34 cellular contexts compared by ENCODE assay signal in the genomic region with DNA sequence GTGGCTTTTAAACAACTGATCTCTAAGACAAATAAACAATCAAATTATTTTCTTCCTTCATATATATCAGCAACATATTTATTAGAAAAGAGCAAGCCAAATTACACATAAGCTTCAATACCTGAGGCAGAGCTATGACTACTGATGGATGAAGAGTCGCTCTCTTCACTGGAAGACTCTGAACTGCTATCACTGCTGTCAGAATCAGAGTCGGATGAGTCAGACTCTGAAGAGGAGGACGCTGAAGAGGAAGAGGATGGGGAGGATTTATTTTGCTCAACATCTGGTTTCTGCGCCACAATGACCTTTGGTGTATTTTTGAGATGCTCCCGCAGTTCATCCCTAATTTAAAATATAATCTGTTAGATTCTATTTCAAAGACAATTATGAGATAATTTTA.
"Had no signal": no experiment of that assay in that cellular context is flagged by ENCODE, and none has a peak within 500 bp of the region (broad histone marks: within the 10 kb centered on the region; RNA-seq: fewer than 3 reads in every experiment).

No MANE protein-coding gene starts in this region.

- H3K4me3 ChIP-seq: adrenal gland, body of pancreas, breast epithelium had no signal

- H3K27me3 ChIP-seq: adrenal gland, body of pancreas, brain microvascular endothelial cell, breast epithelium had no signal

- H3K27ac Mint-ChIP-seq: activated B cell treated with CpG ODN at 0.5 μM for 24 hours; activated CD4-positive, alpha-beta memory T cell treated with anti-CD3 and anti-CD28 coated beads for 36 hours; activated CD8-positive, alpha-beta T cell treated with anti-CD3 and anti-CD28 coated beads for 36 hours; activated naive CD4-positive, alpha-beta T cell treated with anti-CD3 and anti-CD28 coated beads for 36 hours; activated naive CD4-positive, alpha-beta T cell treated with anti-CD3 and anti-CD28 coated beads, Interleukin-2, amount 50 U/mL, for 72 hours; activated naive CD8-positive, alpha-beta T cell treated with anti-CD3 and anti-CD28 coated beads for 36 hours; activated T-cell treated with anti-CD3 and anti-CD28 coated beads, Interleukin-2, amount 50 U/mL, for 72 hours; activated T-helper 1 cell treated with anti-CD3 and anti-CD28 coated beads, Interleukin-12 subunit alpha, Interleukin-12 subunit beta, Interleukin-2, Interleukin-4 antibody, amounts not matched to agents 30 ng/mL and 10 ng/mL and 1 ng/mL, durations not matched to agents 14 hours and 24 hours and 36 hours; activated T-helper 17 cell treated with anti-CD3 and anti-CD28 coated beads, Interleukin-2, amount 50 U/mL, for 72 hours; T-helper 1 cell treated with Interleukin-12 subunit alpha and Interleukin-12 subunit beta and Interleukin-4 antibody, amounts not matched to agents 30 μg/mL and 1 μg/mL, for 36 hours; T-helper 2 cell treated with Interferon-gamma antibody and Interleukin-4, amounts not matched to agents 5 μg/mL and 100 μg/mL, for 36 hours had no signal

- H3K4me1 ChIP-seq: adrenal gland, breast epithelium had no signal

- H3K9me3 ChIP-seq: adrenal gland, body of pancreas, breast epithelium had no signal

- H3K36me3 ChIP-seq: breast epithelium had no signal

- H3K4me1 Mint-ChIP-seq: activated B cell treated with CpG ODN at 0.5 μM for 24 hours; activated naive CD8-positive, alpha-beta T cell treated with anti-CD3 and anti-CD28 coated beads for 36 hours; activated T-helper 17 cell treated with anti-CD3 and anti-CD28 coated beads, Interleukin-2, amount 50 U/mL, for 72 hours had no signal

- DNase-seq: activated B cell treated with CpG ODN at 0.5 μM for 24 hours; activated CD4-positive, alpha-beta memory T cell treated with anti-CD3 and anti-CD28 coated beads for 36 hours; activated CD4-positive, alpha-beta T cell treated with anti-CD3 and anti-CD28 coated beads for 48 hours; activated CD4-positive, alpha-beta T cell treated with anti-CD3 and anti-CD28 coated beads, Interleukin-2, amount 50 U/mL, for 1 hour; activated CD4-positive, alpha-beta T cell treated with anti-CD3 and anti-CD28 coated beads, Interleukin-2, amount 50 U/mL, for 4 hours; activated CD4-positive, CD25-positive, alpha-beta regulatory T cell treated with anti-CD3 and anti-CD28 coated beads, Interleukin-2, amount 50 U/mL, for 72 hours; activated CD8-positive, alpha-beta memory T cell treated with anti-CD3 and anti-CD28 coated beads, Interleukin-2, amount 50 U/mL, for 4 hours; activated CD8-positive, alpha-beta T cell treated with anti-CD3 and anti-CD28 coated beads for 36 hours; activated effector memory CD4-positive, alpha-beta T cell treated with anti-CD3 and anti-CD28 coated beads, Interleukin-2, amount 50 U/mL, for 16 hours; activated gamma-delta T cell treated with Interleukin-2 at 50 U/mL for 16 hours; activated naive CD4-positive, alpha-beta T cell; activated naive CD4-positive, alpha-beta T cell treated with anti-CD3 and anti-CD28 coated beads for 36 hours; activated naive CD4-positive, alpha-beta T cell treated with anti-CD3 and anti-CD28 coated beads, Interleukin-2, amount 50 U/mL, for 16 hours; activated naive CD8-positive, alpha-beta T cell treated with anti-CD3 and anti-CD28 coated beads for 36 hours; activated T-cell treated with anti-CD3 and anti-CD28 coated beads for 4 hours; activated T-cell treated with anti-CD3 and anti-CD28 coated beads, Interleukin-2, amount 50 U/mL, for 1 hour; activated T-cell treated with anti-CD3 and anti-CD28 coated beads, Interleukin-2, amount 50 U/mL, for 4 hours; activated T-cell treated with anti-CD3 and anti-CD28 coated beads, Interleukin-2, amount 50 U/mL, for 72 hours; adrenal gland; amniotic stem cell; aorta; body of pancreas; brain microvascular endothelial cell; central memory CD4-positive, alpha-beta T cell; T-helper 1 cell; T-helper 2 cell; T-helper 9 cell had no signal

- H3K9me3 Mint-ChIP-seq: activated B cell treated with CpG ODN at 0.5 μM for 24 hours; activated CD4-positive, alpha-beta memory T cell treated with anti-CD3 and anti-CD28 coated beads for 36 hours; activated CD8-positive, alpha-beta T cell treated with anti-CD3 and anti-CD28 coated beads for 36 hours; activated naive CD4-positive, alpha-beta T cell treated with anti-CD3 and anti-CD28 coated beads for 36 hours; activated naive CD4-positive, alpha-beta T cell treated with anti-CD3 and anti-CD28 coated beads, Interleukin-2, amount 50 U/mL, for 72 hours; activated naive CD8-positive, alpha-beta T cell treated with anti-CD3 and anti-CD28 coated beads for 36 hours; activated T-cell treated with anti-CD3 and anti-CD28 coated beads, Interleukin-2, amount 50 U/mL, for 4 hours; activated T-cell treated with anti-CD3 and anti-CD28 coated beads, Interleukin-2, amount 50 U/mL, for 72 hours; activated T-helper 1 cell treated with anti-CD3 and anti-CD28 coated beads, Interleukin-12 subunit alpha, Interleukin-12 subunit beta, Interleukin-2, Interleukin-4 antibody, amounts not matched to agents 30 ng/mL and 10 ng/mL and 1 ng/mL, durations not matched to agents 14 hours and 24 hours and 36 hours; activated T-helper 17 cell treated with anti-CD3 and anti-CD28 coated beads, Interleukin-2, amount 50 U/mL, for 72 hours; T-helper 1 cell treated with Interleukin-12 subunit alpha and Interleukin-12 subunit beta and Interleukin-4 antibody, amounts not matched to agents 30 μg/mL and 1 μg/mL, for 36 hours; T-helper 2 cell treated with Interferon-gamma antibody and Interleukin-4, amounts not matched to agents 5 μg/mL and 100 μg/mL, for 36 hours had no signal

- ATAC-seq: activated CD8-positive, alpha-beta T cell treated with anti-CD3 and anti-CD28 coated beads for 36 hours; activated naive CD4-positive, alpha-beta T cell treated with anti-CD3 and anti-CD28 coated beads, Interleukin-2, amount 50 U/mL, for 72 hours; activated T-cell treated with anti-CD3 and anti-CD28 coated beads, Interleukin-2, amount 50 U/mL, for 4 hours; activated T-cell treated with anti-CD3 and anti-CD28 coated beads, Interleukin-2, amount 50 U/mL, for 72 hours; activated T-helper 17 cell treated with anti-CD3 and anti-CD28 coated beads, Interleukin-2, amount 50 U/mL, for 72 hours; body of pancreas had no signal

- H3K27me3 Mint-ChIP-seq: activated B cell treated with CpG ODN at 0.5 μM for 24 hours; activated CD4-positive, alpha-beta memory T cell treated with anti-CD3 and anti-CD28 coated beads for 36 hours; activated CD8-positive, alpha-beta T cell treated with anti-CD3 and anti-CD28 coated beads for 36 hours; activated naive CD8-positive, alpha-beta T cell treated with anti-CD3 and anti-CD28 coated beads for 36 hours; activated T-helper 17 cell treated with anti-CD3 and anti-CD28 coated beads, Interleukin-2, amount 50 U/mL, for 72 hours had no signal

- H3K4me3 Mint-ChIP-seq: activated B cell treated with CpG ODN at 0.5 μM for 24 hours; activated CD4-positive, alpha-beta memory T cell treated with anti-CD3 and anti-CD28 coated beads for 36 hours; activated CD8-positive, alpha-beta T cell treated with anti-CD3 and anti-CD28 coated beads for 36 hours; activated naive CD4-positive, alpha-beta T cell treated with anti-CD3 and anti-CD28 coated beads for 36 hours; activated naive CD8-positive, alpha-beta T cell treated with anti-CD3 and anti-CD28 coated beads for 36 hours; activated T-cell treated with anti-CD3 and anti-CD28 coated beads, Interleukin-2, amount 50 U/mL, for 4 hours; activated T-cell treated with anti-CD3 and anti-CD28 coated beads, Interleukin-2, amount 50 U/mL, for 72 hours; activated T-helper 1 cell treated with anti-CD3 and anti-CD28 coated beads, Interleukin-12 subunit alpha, Interleukin-12 subunit beta, Interleukin-2, Interleukin-4 antibody, amounts not matched to agents 30 ng/mL and 10 ng/mL and 1 ng/mL, durations not matched to agents 14 hours and 24 hours and 36 hours; activated T-helper 17 cell treated with anti-CD3 and anti-CD28 coated beads, Interleukin-2, amount 50 U/mL, for 72 hours; T-helper 1 cell treated with Interleukin-12 subunit alpha and Interleukin-12 subunit beta and Interleukin-4 antibody, amounts not matched to agents 30 μg/mL and 1 μg/mL, for 36 hours; T-helper 2 cell treated with Interferon-gamma antibody and Interleukin-4, amounts not matched to agents 5 μg/mL and 100 μg/mL, for 36 hours had no signal

- H3K27ac ChIP-seq: adrenal gland, body of pancreas, brain microvascular endothelial cell, breast epithelium, VCaP had no signal
